8 cellular contexts compared by ENCODE assay signal in the genomic region with DNA sequence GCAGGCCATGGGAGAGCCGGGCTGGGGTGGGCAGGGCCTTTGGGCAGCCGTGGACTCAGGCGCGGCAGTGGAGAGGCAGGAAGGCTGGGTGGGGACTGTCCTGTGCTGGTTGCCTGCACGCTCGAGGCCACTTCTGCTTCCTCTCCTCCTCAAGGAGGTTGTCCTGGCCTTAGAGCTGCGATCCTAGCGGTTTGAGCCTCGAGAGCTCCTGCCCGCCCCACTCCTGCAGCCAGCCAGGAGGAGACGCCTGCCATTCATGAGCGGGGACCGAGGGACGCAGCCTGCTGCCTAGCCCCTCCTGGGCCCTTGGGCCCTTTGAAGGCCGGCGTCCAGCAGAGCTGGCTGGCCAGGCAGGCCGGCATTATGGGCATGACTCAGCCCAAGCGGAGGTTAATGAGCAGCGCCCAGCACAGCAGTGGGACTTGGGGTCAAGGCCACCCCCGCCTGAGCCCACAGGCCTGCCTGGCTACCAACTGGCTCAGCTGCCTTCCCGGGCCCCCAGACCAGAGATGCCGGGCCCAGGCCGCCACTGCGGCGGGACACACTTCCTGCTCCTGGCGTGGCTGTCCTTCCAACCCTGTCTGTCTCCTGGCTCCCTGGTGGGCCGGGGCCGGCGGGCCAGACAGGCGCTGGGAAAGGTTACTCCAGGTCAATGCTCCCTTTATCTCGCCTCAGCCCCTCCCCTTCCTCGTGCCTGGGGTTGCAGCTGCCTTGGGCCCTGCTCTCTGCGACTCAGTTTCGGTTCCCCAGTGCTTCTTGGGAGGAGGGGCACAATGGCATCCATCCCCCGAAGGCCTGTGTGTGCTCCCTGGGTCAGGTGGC. TPM values are rescaled to one million over a fixed set of nuclear protein-coding genes. Genes with fewer than 3 reads are reported as not detected.
A peak's percentile ranks its signal among the peaks of the same experiment; 100 is the strongest.
DNase-seq lines count a peak whose midpoint lies in the region; ATAC-seq lines count a peak whose summit lies in the region.

No MANE protein-coding gene starts in this region.

- in situ Hi-C loops in G401 (cut with HindIII; ENCODE audit: low sequenced_read_pairs) = no loop called here

- H2AFZ ChIP-seq in trophoblast cell (ENCODE audit: insufficient read depth, low read length, poor library complexity) = peak overlapping the region; percentile 30

- peak overlapping the region; percentile 56 for H3K4me3 ChIP-seq in trophoblast cell (ENCODE audit: low read depth, low read length)

- no peak overlapping the region for H3K9ac ChIP-seq in trophoblast cell (ENCODE audit: low read length)

- H4K8ac ChIP-seq in trophoblast cell (ENCODE audit: low read depth, low read length) = peak overlapping the region; percentile 62

- peak overlapping the region; percentile 37 for H2BK12ac ChIP-seq in trophoblast cell (ENCODE audit: low read length)

- H3K18ac ChIP-seq in trophoblast cell (ENCODE audit: low read length) = peak overlapping the region; percentile 90

- DNase-seq in AG08395 (ENCODE audit: low spot score) (peak; percentile 32), NCI-H69 (lab: John Stamatoyannopoulos, UW) (peak; percentile 47), Right ventricle myocardium superior (peak; percentile 79), trophoblast cell (peak; percentile 57), G401 (ENCODE audit: low spot score) (no peak)
- DNase-seq in activated effector memory CD4-positive, alpha-beta T cell treated with anti-CD3 and anti-CD28 coated beads, Interleukin-2, amount 50 U/mL, for 16 hours = peak; percentile 75

- H3K23ac ChIP-seq in trophoblast cell (ENCODE audit: low read length) = no peak overlapping the region

- H3K27me3 ChIP-seq in trophoblast cell (ENCODE audit: insufficient read depth, low read length) = no peaks in the 10 kb centered on the region

- peak overlapping the region; percentile 88 for H3K27ac ChIP-seq in trophoblast cell (ENCODE audit: low read depth, low read length)

- peaks cover 0 to 3% of the 10 kb centered on the region in 2 experiments for H3K36me3 ChIP-seq in trophoblast cell (ENCODE audit: control insufficient read depth in 1 of 2, insufficient read depth in 2 of 2, low read length in 2 of 2)

- H2BK120ac ChIP-seq in trophoblast cell (ENCODE audit: insufficient read depth, low read length, poor library complexity) = peak overlapping the region; percentile 78

- H3K9me3 ChIP-seq in trophoblast cell (ENCODE audit: insufficient read depth, low read depth, low read length) = no peaks in the 10 kb centered on the region

- H3K79me2 ChIP-seq in trophoblast cell (ENCODE audit: control insufficient read depth, insufficient read depth, low read length, poor library complexity) = peaks cover 14% of the 10 kb centered on the region

- H4K91ac ChIP-seq in trophoblast cell (ENCODE audit: low read depth, low read length) = peak overlapping the region; percentile 84

- peak overlapping the region; percentile 16 for H2BK5ac ChIP-seq in trophoblast cell (ENCODE audit: low read depth, low read length, poor library complexity)

- H3K79me1 ChIP-seq in trophoblast cell (ENCODE audit: low read length) = peaks cover 37% of the 10 kb centered on the region

- ATAC-seq in GM18502 (IDR thresholded peaks at IDR 0.05; ENCODE audit: poor library complexity, unreplicated experiment) (peak; percentile 56), HG02852 (IDR thresholded peaks at IDR 0.05; ENCODE audit: unreplicated experiment) (peak; percentile 50), Right ventricle myocardium superior (ENCODE audit: poor library complexity) (peak; percentile 26)

- intact Hi-C loops in Right ventricle myocardium superior (cut with DNase I) = no loop called here

- H3K14ac ChIP-seq in trophoblast cell (ENCODE audit: low read length) = peak overlapping the region; percentile 23

- H3K4me1 ChIP-seq in trophoblast cell (ENCODE audit: control insufficient read depth in 1 of 2, insufficient read depth in 2 of 2, low read length in 2 of 2) = peaks cover 31% of the 10 kb centered on the region in 2 experiments

- H2AK5ac ChIP-seq in trophoblast cell (ENCODE audit: low read length) = no peak overlapping the region

- no peak overlapping the region for H3K4ac ChIP-seq in trophoblast cell (ENCODE audit: low read depth, low read length)

- H3K4me2 ChIP-seq in trophoblast cell (ENCODE audit: low read length) = peak overlapping the region; percentile 29

- WGBS in trophoblast cell (ENCODE audit: extremely low coverage, insufficient coverage, insufficient read length) = no CpG with 5 or more reads among the region's 35 CpGs

- peak overlapping the region; percentile 49 for H4K12ac ChIP-seq in trophoblast cell (ENCODE audit: low read depth, low read length)

RNA-seq across cellular contexts. Expression of a gene that starts 1.8 kb away (rescaled TPM):
- total RNA-seq in Right ventricle myocardium superior = 14.7 TPM
- polyA plus RNA-seq in trophoblast cell (2013) = 21.5 and 22.9 TPM in 2 replicates
- 5.3 and 6.8 TPM in 2 replicates for total RNA-seq in G401 (2014; rRNA removed; shearing (Covaris generic))

RNA-seq across cellular contexts. Expression of a gene that starts 2.3 kb away (rescaled TPM):
- total RNA-seq in Right ventricle myocardium superior = 86.4 TPM
- polyA plus RNA-seq in trophoblast cell (2013) = 133 and 142 TPM in 2 replicates
- total RNA-seq in G401 (2014; rRNA removed; shearing (Covaris generic)) = 132 and 202 TPM in 2 replicates

RNA-seq across cellular contexts. Expression of a gene that starts 37.6 kb away (rescaled TPM):
- 1.5 TPM for total RNA-seq in Right ventricle myocardium superior
- polyA plus RNA-seq in trophoblast cell (2013) = 0.23 and 0.33 TPM in 2 replicates
- 1.5 TPM in 1 of 2 replicates, not detected in the other for total RNA-seq in G401 (2014; rRNA removed; shearing (Covaris generic))

RNA-seq across cellular contexts. Expression of a gene that starts 38.8 kb away (rescaled TPM):
- 192 TPM for total RNA-seq in Right ventricle myocardium superior
- 39.7 and 43.0 TPM in 2 replicates for polyA plus RNA-seq in trophoblast cell (2013)
- total RNA-seq in G401 (2014; rRNA removed; shearing (Covaris generic)) = 13.1 and 14.5 TPM in 2 replicates

RNA-seq across cellular contexts. Expression of a gene that starts 52.9 kb away (rescaled TPM):
- 8.1 TPM for total RNA-seq in Right ventricle myocardium superior
- polyA plus RNA-seq in trophoblast cell (2013) = 1.7 and 1.9 TPM in 2 replicates
- 0.74 TPM in 1 of 2 replicates, not detected in the other for total RNA-seq in G401 (2014; rRNA removed; shearing (Covaris generic))
